Comparison of ENCODE assay signal across 1 cellular context in genomic region chr1:7447736-7448135, GRCh38.
TF ChIP-seq lines count a peak whose summit lies in the region.

No MANE protein-coding gene starts in this region.

TF ChIP-seq in HepG2, 621 proteins besides CTCF, POLR2A, EP300 and RAD21 (continued from another document):
- no peak for TF ChIP-seq PAXIP1 (CRISPR knock-in tag; conservative IDR thresholded peaks at IDR 0.05)
TF ChIP-seq in HepG2: peak in this region for 0.
